ENCODE assay signal across 20 cellular contexts in the genomic region with DNA sequence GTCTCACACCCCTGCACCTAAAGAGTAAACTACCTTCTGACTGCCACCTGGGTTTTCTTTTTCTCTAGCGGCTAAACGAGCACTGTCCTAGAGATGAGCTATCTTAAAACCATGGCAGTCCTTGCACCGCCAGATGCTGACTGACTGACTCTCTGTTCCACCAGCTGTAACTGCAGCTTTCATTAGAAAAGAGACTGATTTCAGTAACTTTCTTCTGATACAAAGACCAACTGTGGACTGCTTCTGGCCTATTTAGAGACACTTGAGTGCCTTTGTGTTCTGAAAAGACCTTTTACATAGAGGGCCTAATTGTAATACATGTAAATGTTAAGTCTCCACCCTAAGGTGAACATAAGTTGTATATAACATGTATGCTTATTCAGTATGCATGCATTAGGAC.
A peak's percentile ranks its signal among the peaks of the same experiment; 100 is the strongest.
DNase-seq lines count a peak whose midpoint lies in the region; ATAC-seq and TF ChIP-seq lines count a peak whose summit lies in the region.
"Had no signal": no experiment of that assay in that cellular context is flagged by ENCODE, and none has a peak within 500 bp of the region (broad histone marks: within the 10 kb centered on the region; RNA-seq: fewer than 3 reads in every experiment).

No MANE protein-coding gene starts in this region.

- peak overlapping the region; percentile 95 for H3K27ac Mint-ChIP-seq in mesothelial cell of epicardium
- H3K27ac Mint-ChIP-seq: CD4-positive, CD25-positive, alpha-beta regulatory T cell had no signal

- H3K27me3 ChIP-seq in cardiac muscle cell (no peaks in the 10 kb centered on the region), A673 (replicated peaks; ENCODE audit: insufficient read depth, low read depth, low read length, poor library complexity) (no peaks in the 10 kb centered on the region)

- H3K4me1 ChIP-seq in cardiac muscle cell (ENCODE audit: low read depth) (peaks cover 23% of the 10 kb centered on the region), A673 (ENCODE audit: insufficient read depth, low read length, poor library complexity, severe bottlenecking) (no peaks in the 10 kb centered on the region)
- H3K4me1 ChIP-seq: Caco-2 had no signal

- intact Hi-C loops in cardiac septum (cut with DNase I) (no loop called here), A673 (cut with micrococcal nuclease; ENCODE audit: unreplicated experiment) (no loop called here)

- no peaks in the 10 kb centered on the region for H3K27me3 Mint-ChIP-seq in mesothelial cell of epicardium (ENCODE audit: low read depth)
- H3K27me3 Mint-ChIP-seq: CD4-positive, CD25-positive, alpha-beta regulatory T cell had no signal

- H3K4me3 Mint-ChIP-seq in mesothelial cell of epicardium: no peak overlapping the region
- H3K4me3 Mint-ChIP-seq: CD4-positive, CD25-positive, alpha-beta regulatory T cell had no signal

- no peak for TF ChIP-seq CTCF in cardiac muscle cell (IDR thresholded peaks at IDR 0.05; ENCODE audit: low read depth, low read length)
- no peak for TF ChIP-seq CTCF in mesothelial cell of epicardium (IDR thresholded peaks at IDR 0.05; ENCODE audit: unreplicated experiment)
- TF ChIP-seq CTCF in A673 (conservative IDR thresholded peaks at IDR 0.05; ENCODE audit: low read depth, low read length): no peak

- H3K4me3 ChIP-seq in cardiac muscle cell: no peak overlapping the region
- H3K4me3 ChIP-seq in A673 (ENCODE audit: low read depth, low read length, poor library complexity, severe bottlenecking): no peak overlapping the region
- H3K4me3 ChIP-seq: A549, SK-N-MC had no signal

- POLR2A ChIA-PET in A673 (lab: Charles Lee; ENCODE audit: low non-redundant PET): no interaction called here

- BruUV-seq in A673 (replicated peaks; lab: Mats Ljungman, UMichigan): no TSS peak

- no peak for ATAC-seq in GM19395 (IDR thresholded peaks at IDR 0.05; ENCODE audit: unreplicated experiment)
- ATAC-seq: A549 had no signal

- H3K9me3 ChIP-seq in cardiac muscle cell (ENCODE audit: low read depth): no peaks in the 10 kb centered on the region
- H3K9me3 ChIP-seq in A673 (ENCODE audit: low read depth, low read length, poor library complexity, severe bottlenecking): no peaks in the 10 kb centered on the region
- H3K9me3 ChIP-seq: A549, Caco-2 had no signal

- H3K27ac ChIP-seq in cardiac muscle cell (peak overlapping the region; percentile 89), caudate nucleus (ENCODE audit: low read depth, low read length) (peak overlapping the region; percentile 18), A673 (ENCODE audit: low read depth, low read length, poor library complexity, severe bottlenecking) (no peak overlapping the region)
- H3K27ac ChIP-seq: A549, SK-N-MC had no signal

- H3K36me3 ChIP-seq in cardiac muscle cell (no peaks in the 10 kb centered on the region), A673 (ENCODE audit: insufficient read depth, low read length, poor library complexity, severe bottlenecking) (no peaks in the 10 kb centered on the region)

- no peak for DNase-seq in cardiac muscle cell (ENCODE audit: low read depth in 1 of 2, low spot score in 1 of 2)
- DNase-seq in cardiac septum (ENCODE audit: low spot score): no peak
- peak in 1 of 61 donors; percentile 9 for DNase-seq in caudate nucleus (lab: John Stamatoyannopoulos, UW)
- no peak for DNase-seq in mesothelial cell of epicardium (ENCODE audit: low spot score in 2 of 2, unreplicated experiment in 2 of 2)
- DNase-seq in superior temporal gyrus (ENCODE audit: extremely low spot score): peak; percentile 60
- no peak for DNase-seq in EL
- DNase-seq in A673 (ENCODE audit: low spot score): no peak
- DNase-seq: Caco-2; CD4-positive, CD25-positive, alpha-beta regulatory T cell; DMS53; MV-4-11; NCI-H1417 treated with DMSO at 0.1 percent for 48 hours; NCI-H1930; NCI-H2171; NCI-H446; NCI-H69; Right ventricle myocardium superior had no signal

- CTCF ChIA-PET in A673 (lab: Charles Lee): no interaction called here

- peaks cover 3% of the 10 kb centered on the region for H3K36me3 Mint-ChIP-seq in mesothelial cell of epicardium

- no peaks in the 10 kb centered on the region for H3K9me3 Mint-ChIP-seq in mesothelial cell of epicardium

- peaks cover 32% of the 10 kb centered on the region for H3K4me1 Mint-ChIP-seq in mesothelial cell of epicardium
